ENCODE assay signal across 8 cellular contexts in the genomic region with DNA sequence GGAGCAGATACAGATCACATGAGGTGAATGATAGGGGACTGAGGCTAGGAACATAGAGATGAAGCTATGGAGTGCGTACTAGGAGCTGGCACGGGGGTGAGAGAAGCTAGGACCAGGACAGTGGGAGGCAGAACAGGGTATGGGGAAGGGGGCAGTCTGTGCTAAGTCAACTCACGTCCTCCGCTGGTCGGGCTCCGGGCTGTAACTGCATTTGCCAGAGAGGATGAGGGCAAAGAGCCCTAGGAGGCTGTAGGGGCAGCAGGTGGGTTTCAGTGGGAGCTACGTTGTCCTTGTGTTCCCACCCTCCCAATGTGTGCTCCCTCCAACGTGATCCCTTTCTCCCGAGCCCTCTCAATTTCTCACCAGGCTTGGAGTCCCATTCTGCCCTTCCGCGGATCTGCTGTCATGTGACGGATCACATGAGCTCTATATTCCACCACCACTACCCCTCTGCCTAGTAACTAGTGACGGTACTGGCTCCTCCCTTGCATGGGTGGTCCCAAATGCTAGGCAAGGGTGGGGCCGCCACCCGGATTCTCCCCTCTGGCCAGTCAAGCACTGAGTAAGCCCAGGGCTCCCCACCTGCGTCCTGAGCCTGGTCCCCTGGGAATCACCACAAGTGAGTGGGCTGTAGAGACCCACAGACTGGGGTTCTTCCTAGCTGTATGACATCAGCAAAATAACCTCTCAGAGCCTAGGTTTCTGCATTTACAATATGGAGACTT. TPM values are rescaled to one million over a fixed set of nuclear protein-coding genes. Genes with fewer than 3 reads are reported as not detected.
DNase-seq lines count a peak whose midpoint lies in the region; ATAC-seq and TF ChIP-seq lines count a peak whose summit lies in the region.

A gene (minus strand): TSS at position 402 of the 725 bp plus-strand sequence. CDS start 22 bp downstream, at position 380.

- H3K27me3 Mint-ChIP-seq in Calu3 (ENCODE audit: unreplicated experiment): peaks cover 5% of the 10 kb centered on the region
- no peaks in the 10 kb centered on the region for H3K27me3 Mint-ChIP-seq in activated CD8-positive, alpha-beta memory T cell treated with anti-CD3 and anti-CD28 coated beads, Interleukin-2, amount 10 ng/mL, durations not matched to agents 7 days and 5 days

- H3K4me1 ChIP-seq in HUES48 (ENCODE audit: control insufficient read depth, insufficient read depth, low read length): peaks cover 22% of the 10 kb centered on the region
- H3K4me1 ChIP-seq in NT2/D1 (ENCODE audit: insufficient read depth, insufficient read length): peaks cover 3% of the 10 kb centered on the region

- peak within 1 kb of the TSS; percentile 48 for H3K27ac ChIP-seq in HUES48 (ENCODE audit: low read depth, low read length)

- no peak within 1 kb of the TSS for H3K4me3 Mint-ChIP-seq in Calu3 (ENCODE audit: low read depth, unreplicated experiment)
- no peak within 1 kb of the TSS for H3K4me3 Mint-ChIP-seq in activated CD8-positive, alpha-beta memory T cell treated with anti-CD3 and anti-CD28 coated beads, Interleukin-2, amount 10 ng/mL, durations not matched to agents 7 days and 5 days

- H3K27ac Mint-ChIP-seq in Calu3 (ENCODE audit: unreplicated experiment): no peak within 1 kb of the TSS
- H3K27ac Mint-ChIP-seq in activated CD8-positive, alpha-beta memory T cell treated with anti-CD3 and anti-CD28 coated beads, Interleukin-2, amount 10 ng/mL, durations not matched to agents 7 days and 5 days: no peak within 1 kb of the TSS

- DNase-seq in Calu3 (peak; percentile 91), NT2/D1 (ENCODE audit: low read depth, low spot score) (peak; percentile 90), mesenteric fat pad (ENCODE audit: low spot score) (no peak)
- peak; percentile 96 for DNase-seq in activated CD8-positive, alpha-beta memory T cell treated with anti-CD3 and anti-CD28 coated beads, Interleukin-2, amount 10 ng/mL, durations not matched to agents 7 days and 5 days
- peak; percentile 64 for DNase-seq in stimulated activated CD8-positive, alpha-beta memory T cell treated with anti-CD3 and anti-CD28 coated beads, Interleukin-15, amount 100 ng/mL, for 24 hours (ENCODE audit: low read depth)

- CTCF ChIA-PET in Calu3 (lab: Charles Lee): interaction anchor here (0.5 to 1.3 kb wide), 7 partner anchors 12 to 1075 kb away, joined by 3 to 5 read pairs (median 4); a partner anchor contains a TSS
- CTCF ChIA-PET in activated CD8-positive, alpha-beta memory T cell treated with anti-CD3 and anti-CD28 coated beads, Interleukin-2, amount 10 ng/mL, durations not matched to agents 7 days and 5 days (lab: Charles Lee): interaction anchor here (0.7 to 4.2 kb wide), 14 partner anchors 8 to 240 kb away, joined by 3 to 36 read pairs (median 5); a partner anchor contains a TSS

- H3K9me3 ChIP-seq in HUES48 (ENCODE audit: control insufficient read depth, insufficient read depth, low read length) (no peaks in the 10 kb centered on the region), NT2/D1 (ENCODE audit: insufficient read depth, low read length) (no peaks in the 10 kb centered on the region)

- in situ Hi-C loops in endometrial microvascular endothelial cells (cut with HindIII; ENCODE audit: inconsistent ontology term, low pct_unique_long_range_greater_than_20kb, low sequenced_read_pairs): loop anchor here (5.0 to 25.0 kb wide), 2 partner anchors 33 to 207 kb away; a partner anchor contains a TSS

- no peaks in the 10 kb centered on the region for H3K36me3 Mint-ChIP-seq in Calu3 (ENCODE audit: insufficient read depth, unreplicated experiment)
- H3K36me3 Mint-ChIP-seq in activated CD8-positive, alpha-beta memory T cell treated with anti-CD3 and anti-CD28 coated beads, Interleukin-2, amount 10 ng/mL, durations not matched to agents 7 days and 5 days: peaks cover 11% of the 10 kb centered on the region

- H3K27me3 ChIP-seq in HUES48 (ENCODE audit: control insufficient read depth, insufficient read depth, low read length) (no peaks in the 10 kb centered on the region), NT2/D1 (ENCODE audit: insufficient read depth, insufficient read length) (no peaks in the 10 kb centered on the region)

- H3K9ac ChIP-seq in HUES48 (ENCODE audit: low read depth, low read length): peak within 1 kb of the TSS; percentile 33
- peak within 1 kb of the TSS; percentile 94 for H3K9ac ChIP-seq in NT2/D1 (ENCODE audit: insufficient read length, low read depth)

- no peaks in the 10 kb centered on the region for H3K9me3 Mint-ChIP-seq in Calu3 (ENCODE audit: low read depth, unreplicated experiment)
- H3K9me3 Mint-ChIP-seq in activated CD8-positive, alpha-beta memory T cell treated with anti-CD3 and anti-CD28 coated beads, Interleukin-2, amount 10 ng/mL, durations not matched to agents 7 days and 5 days (ENCODE audit: low read depth): no peaks in the 10 kb centered on the region

- ATAC-seq in GM21423 (IDR thresholded peaks at IDR 0.05; ENCODE audit: unreplicated experiment): peak; percentile 99
- peak; percentile 96 for ATAC-seq in activated CD8-positive, alpha-beta memory T cell treated with anti-CD3 and anti-CD28 coated beads, Interleukin-2, amount 10 ng/mL, durations not matched to agents 7 days and 5 days

- H3K4me3 ChIP-seq in HUES48 (ENCODE audit: low read depth, low read length) (peak within 1 kb of the TSS; percentile 87), NT2/D1 (ENCODE audit: insufficient read length, low read depth) (peak within 1 kb of the TSS; percentile 97)

- intact Hi-C loops in Calu3 (cut with micrococcal nuclease; ENCODE audit: unreplicated experiment): loop anchor here (10.0 kb wide), 1 partner anchor 134 kb away; a partner anchor contains a TSS

- no peaks in the 10 kb centered on the region for H3K4me1 Mint-ChIP-seq in Calu3 (ENCODE audit: low read depth, unreplicated experiment)
- H3K4me1 Mint-ChIP-seq in activated CD8-positive, alpha-beta memory T cell treated with anti-CD3 and anti-CD28 coated beads, Interleukin-2, amount 10 ng/mL, durations not matched to agents 7 days and 5 days: peaks cover 2% of the 10 kb centered on the region

- no TSS peak for BruUV-seq in Calu3 (replicated peaks; lab: Mats Ljungman, UMichigan)

- no peak for TF ChIP-seq CTCF in Calu3 (IDR thresholded peaks at IDR 0.05; ENCODE audit: unreplicated experiment)

- H3K36me3 ChIP-seq in HUES48 (ENCODE audit: control insufficient read depth, insufficient read depth, low read length) (peaks cover 24% of the 10 kb centered on the region), NT2/D1 (ENCODE audit: insufficient read depth, insufficient read length, low read length) (peaks cover 55% of the 10 kb centered on the region)

RNA-seq across cellular contexts. Expression of the gene that starts here (rescaled TPM):
- total RNA-seq in Calu3 (2022) (70.6 and 71.5 TPM in 2 replicates), endometrial microvascular endothelial cells (ENCODE audit: inconsistent ontology term) (100.0 TPM), mesenteric fat pad (133 TPM)
- total RNA-seq in activated CD8-positive, alpha-beta memory T cell treated with anti-CD3 and anti-CD28 coated beads, Interleukin-2, amount 10 ng/mL, durations not matched to agents 7 days and 5 days: 10 to 100 TPM; 76.8 to 79.3 TPM
